ENCODE assay signal across 3 cellular contexts in the genomic region with DNA sequence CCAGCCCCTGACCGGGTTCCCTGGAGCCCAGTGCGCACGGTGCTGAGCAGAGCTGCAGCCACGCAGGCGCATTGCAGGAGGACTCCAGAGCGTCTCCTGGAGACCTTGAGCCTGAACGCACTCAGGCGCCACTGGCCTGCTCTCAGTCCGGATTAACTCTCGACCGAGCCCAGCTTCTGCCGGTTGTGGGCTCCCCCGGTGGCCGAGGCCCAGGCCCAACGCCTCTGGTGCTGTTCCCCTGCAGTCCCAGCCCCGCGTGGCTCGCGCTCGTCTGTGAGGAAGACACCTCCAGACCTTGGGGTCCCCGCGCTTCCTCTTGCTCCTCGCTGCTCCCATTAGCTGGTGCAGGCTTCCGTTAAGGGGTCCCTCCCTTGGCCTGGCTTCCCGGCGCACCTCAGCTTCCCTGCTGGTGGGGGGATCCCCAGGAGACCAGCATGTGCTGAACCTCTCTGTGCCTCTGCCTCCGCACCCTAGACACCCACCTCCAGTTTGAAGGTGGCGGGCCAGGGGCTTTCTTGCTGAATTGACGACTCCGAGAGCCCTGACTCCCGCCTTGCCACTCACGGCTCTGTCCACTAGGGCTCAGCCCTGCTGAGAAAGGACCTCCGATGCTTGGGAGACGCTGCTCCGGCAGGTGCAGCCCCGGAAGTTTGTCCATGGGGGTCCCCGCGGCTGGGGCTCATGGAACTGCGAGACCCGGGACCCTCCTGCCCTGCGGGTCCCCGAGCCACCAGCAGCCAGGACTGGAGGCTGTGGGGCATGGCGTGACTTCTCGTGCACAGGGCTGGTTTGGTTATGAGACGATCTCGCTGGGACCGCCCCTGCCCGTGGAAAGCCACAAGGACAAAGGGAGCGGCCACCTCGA.
TF ChIP-seq lines count a peak whose summit lies in the region.

No MANE protein-coding gene starts in this region.

TF ChIP-seq in SK-N-SH, 30 proteins besides CTCF, POLR2A, EP300 and RAD21:
- TF ChIP-seq CHD2 (IDR thresholded peaks at IDR 0.05; ENCODE audit: low read length, partially characterized antibody) (no peak), FOSL2 (IDR thresholded peaks at IDR 0.05; ENCODE audit: borderline replicate concordance, low read depth) (no peak), SMC3 (IDR thresholded peaks at IDR 0.05; ENCODE audit: low read depth, low read length) (no peak), MEF2A (IDR thresholded peaks at IDR 0.05; ENCODE audit: borderline replicate concordance, low read depth) (no peak), TEAD4 (IDR thresholded peaks at IDR 0.05; ENCODE audit: borderline replicate concordance, insufficient read depth) (no peak), GABPA (IDR thresholded peaks at IDR 0.05; ENCODE audit: low read depth) (no peak), ELF1 (IDR thresholded peaks at IDR 0.05) (no peak), FOXM1 (IDR thresholded peaks at IDR 0.05; ENCODE audit: low read depth) (no peak)

TF ChIP-seq in SK-N-SH treated with all-trans-retinoic acid at 6 μM for 48 hours, 23 proteins besides CTCF, POLR2A, EP300 and RAD21:
- TF ChIP-seq ISL1 (CRISPR knock-in tag; IDR thresholded peaks at IDR 0.05) (no peak), ZNF8 (CRISPR knock-in tag; IDR thresholded peaks at IDR 0.05) (no peak), ZNF565 (CRISPR knock-in tag; conservative IDR thresholded peaks at IDR 0.05; ENCODE audit: low read depth) (no peak), ZFP3 (CRISPR knock-in tag; IDR thresholded peaks at IDR 0.05) (no peak), SNAI2 (CRISPR knock-in tag; IDR thresholded peaks at IDR 0.05) (no peak), ARNTL (CRISPR knock-in tag; IDR thresholded peaks at IDR 0.05; ENCODE audit: borderline replicate concordance, low read depth) (no peak), PPARA (CRISPR knock-in tag; IDR thresholded peaks at IDR 0.05; ENCODE audit: borderline replicate concordance) (no peak), OSR1 (CRISPR knock-in tag; IDR thresholded peaks at IDR 0.05) (no peak), ZFP30 (CRISPR knock-in tag; IDR thresholded peaks at IDR 0.05) (no peak)
- TF ChIP-seq, protein P1, sequence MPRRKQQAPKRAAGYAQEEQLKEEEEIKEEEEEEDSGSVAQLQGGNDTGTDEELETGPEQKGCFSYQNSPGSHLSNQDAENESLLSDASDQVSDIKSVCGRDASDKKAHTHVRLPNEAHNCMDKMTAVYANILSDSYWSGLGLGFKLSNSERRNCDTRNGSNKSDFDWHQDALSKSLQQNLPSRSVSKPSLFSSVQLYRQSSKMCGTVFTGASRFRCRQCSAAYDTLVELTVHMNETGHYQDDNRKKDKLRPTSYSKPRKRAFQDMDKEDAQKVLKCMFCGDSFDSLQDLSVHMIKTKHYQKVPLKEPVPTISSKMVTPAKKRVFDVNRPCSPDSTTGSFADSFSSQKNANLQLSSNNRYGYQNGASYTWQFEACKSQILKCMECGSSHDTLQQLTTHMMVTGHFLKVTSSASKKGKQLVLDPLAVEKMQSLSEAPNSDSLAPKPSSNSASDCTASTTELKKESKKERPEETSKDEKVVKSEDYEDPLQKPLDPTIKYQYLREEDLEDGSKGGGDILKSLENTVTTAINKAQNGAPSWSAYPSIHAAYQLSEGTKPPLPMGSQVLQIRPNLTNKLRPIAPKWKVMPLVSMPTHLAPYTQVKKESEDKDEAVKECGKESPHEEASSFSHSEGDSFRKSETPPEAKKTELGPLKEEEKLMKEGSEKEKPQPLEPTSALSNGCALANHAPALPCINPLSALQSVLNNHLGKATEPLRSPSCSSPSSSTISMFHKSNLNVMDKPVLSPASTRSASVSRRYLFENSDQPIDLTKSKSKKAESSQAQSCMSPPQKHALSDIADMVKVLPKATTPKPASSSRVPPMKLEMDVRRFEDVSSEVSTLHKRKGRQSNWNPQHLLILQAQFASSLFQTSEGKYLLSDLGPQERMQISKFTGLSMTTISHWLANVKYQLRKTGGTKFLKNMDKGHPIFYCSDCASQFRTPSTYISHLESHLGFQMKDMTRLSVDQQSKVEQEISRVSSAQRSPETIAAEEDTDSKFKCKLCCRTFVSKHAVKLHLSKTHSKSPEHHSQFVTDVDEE (CRISPR knock-in tag; IDR thresholded peaks at IDR 0.05): no peak

TF ChIP-seq in GM23338, 12 proteins besides CTCF, POLR2A, EP300 and RAD21:
- TF ChIP-seq, protein P2, sequence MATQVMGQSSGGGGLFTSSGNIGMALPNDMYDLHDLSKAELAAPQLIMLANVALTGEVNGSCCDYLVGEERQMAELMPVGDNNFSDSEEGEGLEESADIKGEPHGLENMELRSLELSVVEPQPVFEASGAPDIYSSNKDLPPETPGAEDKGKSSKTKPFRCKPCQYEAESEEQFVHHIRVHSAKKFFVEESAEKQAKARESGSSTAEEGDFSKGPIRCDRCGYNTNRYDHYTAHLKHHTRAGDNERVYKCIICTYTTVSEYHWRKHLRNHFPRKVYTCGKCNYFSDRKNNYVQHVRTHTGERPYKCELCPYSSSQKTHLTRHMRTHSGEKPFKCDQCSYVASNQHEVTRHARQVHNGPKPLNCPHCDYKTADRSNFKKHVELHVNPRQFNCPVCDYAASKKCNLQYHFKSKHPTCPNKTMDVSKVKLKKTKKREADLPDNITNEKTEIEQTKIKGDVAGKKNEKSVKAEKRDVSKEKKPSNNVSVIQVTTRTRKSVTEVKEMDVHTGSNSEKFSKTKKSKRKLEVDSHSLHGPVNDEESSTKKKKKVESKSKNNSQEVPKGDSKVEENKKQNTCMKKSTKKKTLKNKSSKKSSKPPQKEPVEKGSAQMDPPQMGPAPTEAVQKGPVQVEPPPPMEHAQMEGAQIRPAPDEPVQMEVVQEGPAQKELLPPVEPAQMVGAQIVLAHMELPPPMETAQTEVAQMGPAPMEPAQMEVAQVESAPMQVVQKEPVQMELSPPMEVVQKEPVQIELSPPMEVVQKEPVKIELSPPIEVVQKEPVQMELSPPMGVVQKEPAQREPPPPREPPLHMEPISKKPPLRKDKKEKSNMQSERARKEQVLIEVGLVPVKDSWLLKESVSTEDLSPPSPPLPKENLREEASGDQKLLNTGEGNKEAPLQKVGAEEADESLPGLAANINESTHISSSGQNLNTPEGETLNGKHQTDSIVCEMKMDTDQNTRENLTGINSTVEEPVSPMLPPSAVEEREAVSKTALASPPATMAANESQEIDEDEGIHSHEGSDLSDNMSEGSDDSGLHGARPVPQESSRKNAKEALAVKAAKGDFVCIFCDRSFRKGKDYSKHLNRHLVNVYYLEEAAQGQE (IDR thresholded peaks at IDR 0.05; ENCODE audit: unreplicated experiment): no peak
- TF ChIP-seq ZNF462 (CRISPR knock-in tag; IDR thresholded peaks at IDR 0.05) (no peak), POLR2AphosphoS5 (IDR thresholded peaks at IDR 0.05; ENCODE audit: low read depth) (no peak), EZH2phosphoT487 (IDR thresholded peaks at IDR 0.05; ENCODE audit: unreplicated experiment) (no peak), ETS1 (IDR thresholded peaks at IDR 0.05) (no peak)
